ENCODE assay signal across 8 cellular contexts in the genomic region with DNA sequence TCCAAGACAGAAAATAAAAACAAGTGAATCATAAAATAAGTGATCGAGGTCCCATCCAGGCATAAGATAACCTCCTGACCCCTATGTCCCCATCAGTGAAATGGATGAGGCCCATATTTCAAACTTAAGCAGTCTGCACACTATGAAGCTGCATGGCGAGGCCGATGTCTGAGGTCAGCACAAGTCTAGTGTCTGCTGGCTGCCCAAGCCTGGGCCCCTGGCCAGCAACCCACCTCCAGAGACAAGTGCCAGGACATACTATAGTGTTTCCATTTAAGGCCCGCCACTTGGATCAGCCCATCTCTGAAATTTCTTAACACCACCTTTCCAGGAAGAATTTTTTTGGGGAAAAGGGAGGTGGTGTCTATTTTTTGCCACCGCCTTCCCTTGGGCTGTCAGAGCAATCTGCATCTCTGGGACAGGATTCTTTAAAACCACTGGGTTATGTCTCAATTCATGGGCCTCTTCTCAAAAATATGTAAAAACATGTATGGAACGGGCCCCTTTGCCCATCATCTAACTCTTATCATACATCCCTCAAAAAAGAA. TPM values are rescaled to one million over a fixed set of nuclear protein-coding genes. Genes with fewer than 3 reads are reported as not detected.
DNase-seq lines count a peak whose midpoint lies in the region; ATAC-seq, FAIRE-seq and TF ChIP-seq lines count a peak whose summit lies in the region.

No MANE protein-coding gene starts in this region.

- H3K27ac ChIP-seq in Panc1 (ENCODE audit: low read length): peak overlapping the region; percentile 82; the same call in 1 of the 2 replicates
- H3K27ac ChIP-seq in endothelial cell of umbilical vein (ENCODE audit: insufficient read depth, low read depth, low read length): peak overlapping the region; percentile 6
- H3K27ac ChIP-seq in naive thymus-derived CD4-positive, alpha-beta T cell (ENCODE audit: low read depth, low read length): peak overlapping the region; percentile 70

- no TSS peak for BruUV-seq in Panc1 (replicated peaks; lab: Mats Ljungman, UMichigan)
- BruUV-seq in endothelial cell of umbilical vein (replicated peaks; lab: Mats Ljungman, UMichigan): no TSS peak

- peaks cover 57% of the 10 kb centered on the region for H3K79me2 ChIP-seq in endothelial cell of umbilical vein (ENCODE audit: control insufficient read depth, insufficient read depth, low read length)

- no peak overlapping the region for H2AFZ ChIP-seq in endothelial cell of umbilical vein (ENCODE audit: low read depth, low read length)

- dilution Hi-C loops in endothelial cell of umbilical vein (cut with MboI; ENCODE audit: extremely low pct_ligation_motif_present, low sequenced_read_pairs): no loop called here

- H4K20me1 ChIP-seq in endothelial cell of umbilical vein (replicated peaks; ENCODE audit: control insufficient read depth, extremely low read depth, insufficient read depth, low read length): peaks cover 3% of the 10 kb centered on the region

- peaks cover 0 to 34% (median 0%) of the 10 kb centered on the region in 5 donors for H3K36me3 Mint-ChIP-seq in naive thymus-derived CD4-positive, alpha-beta T cell

- TF ChIP-seq POLR2A in endothelial cell of umbilical vein (IDR thresholded peaks at IDR 0.05; ENCODE audit: low read depth, low read length): no peak

- H3K36me3 ChIP-seq in Panc1 (ENCODE audit: control insufficient read depth, insufficient read depth, low read length): no peaks in the 10 kb centered on the region; the same call in 1 of the 2 replicates
- H3K36me3 ChIP-seq in endothelial cell of umbilical vein (ENCODE audit: control insufficient read depth in 2 of 2, extremely low read depth in 1 of 2, insufficient read depth in 2 of 2, low read length in 2 of 2): no peaks in the 10 kb centered on the region
- peaks cover 0 to 3% (median 0%) of the 10 kb centered on the region in 3 experiments for H3K36me3 ChIP-seq in naive thymus-derived CD4-positive, alpha-beta T cell (ENCODE audit: control insufficient read depth in 2 of 3, insufficient read depth in 3 of 3, low read length in 3 of 3)

- H3K27me3 Mint-ChIP-seq in naive thymus-derived CD4-positive, alpha-beta T cell: no peaks in the 10 kb centered on the region

- peak overlapping the region; percentile 90 to 98 (median 96) for H3K4me3 Mint-ChIP-seq in naive thymus-derived CD4-positive, alpha-beta T cell

- ATAC-seq in Panc1 (no peak), GM21528 (IDR thresholded peaks at IDR 0.05; ENCODE audit: low FRiP score, unreplicated experiment) (no peak)
- ATAC-seq in naive thymus-derived CD4-positive, alpha-beta T cell: no peak

- CTCF ChIA-PET in Panc1 (lab: Charles Lee) (no interaction called here), endothelial cell of umbilical vein (lab: Charles Lee) (interaction anchor here (0.8 to 2.6 kb wide), 5 partner anchors 8 to 150 kb away, joined by 3 to 18 read pairs (median 3); no protein-coding TSS in a partner anchor)
- CTCF ChIA-PET in naive thymus-derived CD4-positive, alpha-beta T cell (lab: Charles Lee): interaction anchor here (0.7 kb wide), 1 partner anchor 13 kb away, joined by 3 read pairs; no protein-coding TSS in a partner anchor

- in situ Hi-C loops in Panc1 (cut with HindIII; ENCODE audit: low pct_unique_long_range_greater_than_20kb, low sequenced_read_pairs): no loop called here

- H3K4me1 Mint-ChIP-seq in naive thymus-derived CD4-positive, alpha-beta T cell: peaks cover 26 to 80% (median 70%) of the 10 kb centered on the region in 7 donors

- no peaks in the 10 kb centered on the region for H3K27me3 ChIP-seq in Panc1 (ENCODE audit: control insufficient read depth, insufficient read depth, low read length)
- no peaks in the 10 kb centered on the region for H3K27me3 ChIP-seq in endothelial cell of umbilical vein (ENCODE audit: control insufficient read depth in 2 of 2, insufficient read depth in 2 of 2, low read length in 2 of 2)
- H3K27me3 ChIP-seq in naive thymus-derived CD4-positive, alpha-beta T cell (ENCODE audit: control insufficient read depth in 2 of 2, insufficient read depth in 2 of 2, low read length in 2 of 2): no peaks in the 10 kb centered on the region

- no peaks in the 10 kb centered on the region for H3K9me3 ChIP-seq in Panc1 (ENCODE audit: control insufficient read depth, insufficient read depth, low read depth, low read length)
- H3K9me3 ChIP-seq in endothelial cell of umbilical vein (replicated peaks; ENCODE audit: control insufficient read depth, insufficient read depth, low read length): no peaks in the 10 kb centered on the region
- no peaks in the 10 kb centered on the region for H3K9me3 ChIP-seq in naive thymus-derived CD4-positive, alpha-beta T cell (ENCODE audit: control insufficient read depth in 2 of 3, low read length in 3 of 3)

- no peaks in the 10 kb centered on the region for H3K9me3 Mint-ChIP-seq in naive thymus-derived CD4-positive, alpha-beta T cell

- H3K4me3 ChIP-seq in AG10803 (ENCODE audit: low read length) (peak overlapping the region; percentile 84), Panc1 (ENCODE audit: low read depth in 2 of 2, low read length in 2 of 2) (peak overlapping the region; percentile 63 to 91), endothelial cell of umbilical vein (replicated peaks in 1 of 3; ENCODE audit: insufficient read depth in 1 of 3, low read depth in 1 of 3, low read length in 3 of 3) (peak overlapping the region in 2 of 3 experiments; percentile 64 to 95)
- no peak overlapping the region for H3K4me3 ChIP-seq in naive thymus-derived CD4-positive, alpha-beta T cell (ENCODE audit: low read length)

- TF ChIP-seq CTCF in AG10803 (conservative IDR thresholded peaks at IDR 0.05; ENCODE audit: low read length) (no peak), Panc1 (IDR thresholded peaks at IDR 0.05) (no peak), endothelial cell of umbilical vein (IDR thresholded peaks at IDR 0.05; ENCODE audit: extremely low read depth in 1 of 2, insufficient read depth in 1 of 2, low read depth in 1 of 2, low read length in 2 of 2) (no peak)

- H3K4me1 ChIP-seq in Panc1 (ENCODE audit: control insufficient read depth, insufficient read depth, low read length): peaks cover 22% of the 10 kb centered on the region
- H3K4me1 ChIP-seq in endothelial cell of umbilical vein (ENCODE audit: control insufficient read depth, extremely low read depth, insufficient read depth, low read length): peaks cover 21% of the 10 kb centered on the region
- H3K4me1 ChIP-seq in naive thymus-derived CD4-positive, alpha-beta T cell (ENCODE audit: control insufficient read depth in 2 of 2, insufficient read depth in 2 of 2, low read length in 2 of 2): peaks cover 12 to 22% of the 10 kb centered on the region in 2 donors

- H3K27ac Mint-ChIP-seq in naive thymus-derived CD4-positive, alpha-beta T cell: peak overlapping the region; percentile 82 to 96 (median 90)

- peak; percentile 31 for DNase-seq in AG10803 (ENCODE audit: low read depth)
- no peak for DNase-seq in Panc1 (ENCODE audit: low read depth, low spot score)
- DNase-seq in endothelial cell of umbilical vein (ENCODE audit: low read depth, low spot score): peak; percentile 35
- DNase-seq in naive thymus-derived CD4-positive, alpha-beta T cell: no peak
- DNase-seq in stimulated activated CD4-positive, alpha-beta T cell treated with anti-CD3 and anti-CD28 coated beads, Interleukin-12 subunit alpha, Interleukin-12 subunit beta, amount 100 ng/mL, for 4 hours: no peak
- no peak for DNase-seq in DMS153 treated with DMSO at 0.1 percent for 48 hours (lab: John Stamatoyannopoulos, UW; ENCODE audit: unreplicated experiment)
- DNase-seq in SW480 (ENCODE audit: low spot score): no peak

- H3K9ac ChIP-seq in endothelial cell of umbilical vein (replicated peaks; ENCODE audit: extremely low read depth, insufficient read depth, low read length): peak overlapping the region; percentile 42

- peak overlapping the region; percentile 52 for H3K4me2 ChIP-seq in endothelial cell of umbilical vein (ENCODE audit: insufficient read depth, low read length)

- intact Hi-C loops in Panc1 (cut with micrococcal nuclease; ENCODE audit: unreplicated experiment) (loop anchor here (10.0 kb wide), 1 partner anchor 90 kb away; no protein-coding TSS in a partner anchor), endothelial cell of umbilical vein (cut with micrococcal nuclease) (no loop called here)
- intact Hi-C loops in naive thymus-derived CD4-positive, alpha-beta T cell (cut with micrococcal nuclease): loop anchor here in 1 of 2 donors (2.0 to 10.0 kb wide), 4 partner anchors 36 to 1440 kb away; a partner anchor contains a TSS

- POLR2A ChIA-PET in Panc1 (lab: Charles Lee) (no interaction called here), endothelial cell of umbilical vein (lab: Charles Lee) (no interaction called here)
- POLR2A ChIA-PET in naive thymus-derived CD4-positive, alpha-beta T cell (lab: Charles Lee): interaction anchor here (0.8 to 4.0 kb wide), 4 partner anchors 17 to 26 kb away, joined by 3 to 50 read pairs (median 16); no protein-coding TSS in a partner anchor

- peak; percentile 60 for FAIRE-seq in endothelial cell of umbilical vein (lab: Jason Lieb, UNC)

- H3K9me1 ChIP-seq in endothelial cell of umbilical vein (replicated peaks; ENCODE audit: control insufficient read depth, extremely low read depth, insufficient read depth, low read length): no peaks in the 10 kb centered on the region

TF ChIP-seq in endothelial cell of umbilical vein, 7 proteins besides CTCF, POLR2A, EP300 and RAD21:
- TF ChIP-seq GATA2 (IDR thresholded peaks at IDR 0.05; ENCODE audit: insufficient read depth, insufficient read length, low read depth, low read length) (no peak), JUN (IDR thresholded peaks at IDR 0.05; ENCODE audit: borderline replicate concordance, insufficient read depth, insufficient read length, low read depth) (no peak), FOS (IDR thresholded peaks at IDR 0.05; ENCODE audit: borderline replicate concordance, insufficient read depth, low read length) (no peak), EZH2 (IDR thresholded peaks at IDR 0.05; ENCODE audit: borderline replicate concordance, low read depth, low read length, severe bottlenecking) (no peak)

RNA-seq across cellular contexts. Expression of a gene that starts 1.8 kb away (rescaled TPM):
- total RNA-seq in Panc1 (2021; ENCODE audit: unreplicated experiment) (27.6 TPM), endothelial cell of umbilical vein (33.6 and 38.3 TPM in 2 replicates)
- polyA plus RNA-seq in Panc1 (2012; ENCODE audit: insufficient read length): 21.5 TPM
- 16.7 and 24.8 TPM in 2 replicates for polyA plus RNA-seq in endothelial cell of umbilical vein
- 28.4 and 30.5 TPM in 2 replicates for polyA plus RNA-seq in endothelial cell of umbilical vein (2011; cell fraction: cytosol; rRNA removed)
- polyA plus RNA-seq in endothelial cell of umbilical vein (2011; cell fraction: nucleus; rRNA removed): 32.8 and 34.9 TPM in 2 replicates
- 37.1 and 41.6 TPM in 2 replicates for polyA plus RNA-seq in endothelial cell of umbilical vein (2012)
- 44.6 and 50.5 TPM in 2 replicates for polyA minus RNA-seq in endothelial cell of umbilical vein
- 1.7 TPM for polyA minus RNA-seq in endothelial cell of umbilical vein (2011; cell fraction: cytosol; rRNA and poly(A)+ RNA removed)
- polyA minus RNA-seq in endothelial cell of umbilical vein (2011; cell fraction: nucleus; rRNA and poly(A)+ RNA removed): 31.3 and 40.7 TPM in 2 replicates
- total RNA-seq in naive thymus-derived CD4-positive, alpha-beta T cell: 10 to 100 TPM; 13.3 to 42.0 (median 20.6) TPM
- 1 to 10 TPM; 6.0 to 7.1 TPM for polyA plus RNA-seq in naive thymus-derived CD4-positive, alpha-beta T cell

Comparison
In these comparisons a context has a peak if more than half of its experiments do, and no peak if none do; other contexts are left out.
1. DNase-seq: peak in AG10803 (single experiment) and endothelial cell of umbilical vein (single experiment); none in Panc1 (single experiment), naive thymus-derived CD4-positive, alpha-beta T cell (0 of 9), stimulated activated CD4-positive, alpha-beta T cell treated with anti-CD3 and anti-CD28 coated beads, Interleukin-12 subunit alpha, Interleukin-12 subunit beta, amount 100 ng/mL, for 4 hours (single experiment), DMS153 treated with DMSO at 0.1 percent for 48 hours (single experiment) and SW480 (single experiment).
2. H3K27ac ChIP-seq: peak in every context shown above with its lines; median percentile 82 in Panc1; 70 in naive thymus-derived CD4-positive, alpha-beta T cell; 6 in endothelial cell of umbilical vein.